Comparison of ENCODE assay signal across 12 cellular contexts in genomic region chr3:115186351-115187148, GRCh38. TPM values are rescaled to one million over a fixed set of nuclear protein-coding genes. Genes with fewer than 3 reads are reported as not detected.
A peak's percentile ranks its signal among the peaks of the same experiment; 100 is the strongest.
DNase-seq lines count a peak whose midpoint lies in the region; ATAC-seq and TF ChIP-seq lines count a peak whose summit lies in the region.
"Had no signal": no experiment of that assay in that cellular context is flagged by ENCODE, and none has a peak within 500 bp of the region (broad histone marks: within the 10 kb centered on the region; RNA-seq: fewer than 3 reads in every experiment).

No MANE protein-coding gene starts in this region.

- H3K4me2 ChIP-seq in BLaER1 treated with 17β-estradiol and CSF1 and Interleukin-3, amounts not matched to agents 10 nM and 100 nM, result peak overlapping the region in 10 of 11 experiments; percentile 6 to 85 (median 48); a peak in 16 of 22 replicates

- peak overlapping the region in 2 of 11 experiments; percentile 45 to 57; a peak in 4 of 22 replicates for H3K27ac ChIP-seq in BLaER1 treated with 17β-estradiol and CSF1 and Interleukin-3, amounts not matched to agents 10 nM and 100 nM
- H3K27ac ChIP-seq in HUES48 (ENCODE audit: low read depth, low read length), result peak overlapping the region; percentile 70
- no peak overlapping the region for H3K27ac ChIP-seq in upper lobe of left lung
- H3K27ac ChIP-seq: heart right ventricle had no signal

- peaks cover 12 to 30% (median 21%) of the 10 kb centered on the region in 11 experiments for H3K9me3 ChIP-seq in BLaER1 treated with 17β-estradiol and CSF1 and Interleukin-3, amounts not matched to agents 10 nM and 100 nM (replicated peaks in 1 of 11)
- H3K9me3 ChIP-seq in HUES48 (ENCODE audit: control insufficient read depth, insufficient read depth, low read length) (peaks cover 9% of the 10 kb centered on the region), upper lobe of left lung (peaks cover 0 to 10% (median 0%) of the 10 kb centered on the region in 4 donors)

- peaks cover 0 to 26% (median 11%) of the 10 kb centered on the region in 10 experiments; a peak in 16 of 20 replicates for H3K4me1 ChIP-seq in BLaER1 treated with 17β-estradiol and CSF1 and Interleukin-3, amounts not matched to agents 10 nM and 100 nM
- H3K4me1 ChIP-seq in HUES48 (ENCODE audit: control insufficient read depth, insufficient read depth, low read length), result no peaks in the 10 kb centered on the region
- H3K4me1 ChIP-seq in upper lobe of left lung, result no peaks in the 10 kb centered on the region
- H3K4me1 ChIP-seq: heart right ventricle had no signal

- 0 out of 22 replicates have a peak overlapping the region, but pooled peaks of 1 of the 11 experiments have one; percentile 1 for H3K9ac ChIP-seq in BLaER1 treated with 17β-estradiol and CSF1 and Interleukin-3, amounts not matched to agents 10 nM and 100 nM
- no peak overlapping the region for H3K9ac ChIP-seq in HUES48 (ENCODE audit: low read depth, low read length)

- TF ChIP-seq CTCF in upper lobe of left lung (IDR thresholded peaks at IDR 0.05) (no peak), GM10266 (IDR thresholded peaks at IDR 0.05; ENCODE audit: control insufficient read depth, insufficient read depth, low read depth, missing control alignments) (no peak)

- no peaks in the 10 kb centered on the region for H4K20me1 ChIP-seq in BLaER1 treated with 17β-estradiol and CSF1 and Interleukin-3, amounts not matched to agents 10 nM and 100 nM

- DNase-seq in activated T-cell treated with anti-CD3 and anti-CD28 coated beads for 4 hours, result no peak
- no peak for DNase-seq in upper lobe of left lung
- DNase-seq in GM10266 (ENCODE audit: extremely low spot score), result no peak
- no peak for DNase-seq in NCI-H526 treated with DMSO at 0.1 percent for 48 hours (lab: John Stamatoyannopoulos, UW)
- DNase-seq: ACHN, heart right ventricle, NCI-H2029 treated with DMSO at 0.1 percent for 48 hours, RPMI8226 had no signal

- no peaks in the 10 kb centered on the region for H3K27me3 ChIP-seq in BLaER1 treated with 17β-estradiol and CSF1 and Interleukin-3, amounts not matched to agents 10 nM and 100 nM
- H3K27me3 ChIP-seq in HUES48 (ENCODE audit: control insufficient read depth, insufficient read depth, low read length) (no peaks in the 10 kb centered on the region), upper lobe of left lung (no peaks in the 10 kb centered on the region)
- H3K27me3 ChIP-seq: heart right ventricle had no signal

- no peak for TF ChIP-seq POLR2A in upper lobe of left lung (IDR thresholded peaks at IDR 0.05)

- WGBS in upper lobe of left lung, 2 donors, result 76 to 81% methylated on average over 6 of the region's 6 CpGs

- H3K4me3 ChIP-seq in BLaER1 treated with 17β-estradiol and CSF1 and Interleukin-3, amounts not matched to agents 10 nM and 100 nM, result no peak overlapping the region; a peak in 1 of 20 replicates
- H3K4me3 ChIP-seq in HUES48 (ENCODE audit: low read depth, low read length) (no peak overlapping the region), upper lobe of left lung (no peak overlapping the region)
- H3K4me3 ChIP-seq: heart right ventricle had no signal

- ATAC-seq in GM19395 (IDR thresholded peaks at IDR 0.05; ENCODE audit: unreplicated experiment), result peak; percentile 52
- peak; percentile 41 for ATAC-seq in HG02870 (IDR thresholded peaks at IDR 0.05; ENCODE audit: unreplicated experiment)
- ATAC-seq in upper lobe of left lung (ENCODE audit: low FRiP score in 2 of 2), result no peak
- ATAC-seq: heart right ventricle had no signal

- no peak for TF ChIP-seq EP300 in upper lobe of left lung (IDR thresholded peaks at IDR 0.05)

- H3K36me3 ChIP-seq in BLaER1 treated with 17β-estradiol and CSF1 and Interleukin-3, amounts not matched to agents 10 nM and 100 nM, result no peaks in the 10 kb centered on the region
- H3K36me3 ChIP-seq in HUES48 (ENCODE audit: control insufficient read depth, insufficient read depth, low read length) (no peaks in the 10 kb centered on the region), upper lobe of left lung (no peaks in the 10 kb centered on the region)
- H3K36me3 ChIP-seq: heart right ventricle had no signal

RNA-seq across cellular contexts. Expression of gene ZBTB20, which starts 39.5 kb away (rescaled TPM):
- 100 to 1,000 TPM in 1 of 6 donors, 10 to 100 TPM in 5; 40.0 to 150 (median 65.8) TPM for total RNA-seq in upper lobe of left lung

Comparison
In these comparisons a context has a peak if more than half of its experiments do, and no peak if none do; other contexts are left out.
1. ATAC-seq: peak in GM19395 (single experiment) and HG02870 (single experiment); none in upper lobe of left lung (0 of 2).